12 cellular contexts compared by ENCODE assay signal in the genomic region with DNA sequence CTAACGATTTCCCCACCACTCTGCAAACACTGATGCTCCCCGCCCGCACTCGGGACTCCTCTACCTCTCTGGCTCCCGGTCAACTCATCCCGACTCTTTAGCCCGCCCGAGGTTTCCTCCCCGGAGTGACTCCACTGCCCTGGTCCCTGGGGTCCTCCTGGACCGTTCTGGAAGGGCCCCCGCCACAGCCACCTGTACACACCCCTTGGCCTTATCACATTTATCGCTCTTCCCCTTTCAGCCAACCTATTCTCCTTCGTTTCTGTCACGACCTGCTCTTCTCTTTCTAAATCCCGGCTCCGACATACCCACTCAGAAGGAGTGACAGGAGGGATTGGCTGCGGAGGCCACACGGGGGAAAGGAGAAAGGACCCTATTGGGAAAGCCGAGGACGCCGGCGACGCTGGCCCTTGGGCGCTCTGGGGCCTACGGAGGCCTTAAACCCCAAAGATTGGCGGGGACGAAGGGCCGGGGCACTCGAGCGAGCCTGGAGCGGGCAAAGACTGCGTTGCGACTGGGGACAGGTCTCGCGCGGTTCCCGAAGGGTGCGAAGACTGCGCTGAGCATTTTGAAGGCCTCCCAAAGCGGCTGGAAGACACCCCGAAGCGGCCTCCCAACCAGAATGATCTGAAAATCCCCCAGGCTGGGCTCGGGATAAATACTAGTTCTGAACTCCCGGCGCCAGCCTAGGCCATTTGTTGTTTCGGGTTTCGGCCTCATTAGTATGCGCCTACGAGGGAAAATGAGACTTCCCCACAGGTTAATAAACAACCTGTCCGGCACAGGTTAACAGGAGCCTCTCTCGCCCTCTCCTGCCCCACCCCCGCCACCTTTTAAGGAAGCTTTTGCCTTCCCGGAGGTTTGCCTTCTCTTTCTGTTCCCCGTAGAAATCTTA. TPM values are rescaled to one million over a fixed set of nuclear protein-coding genes. Genes with fewer than 3 reads are reported as not detected.
DNase-seq lines count a peak whose midpoint lies in the region; ATAC-seq, FAIRE-seq and TF ChIP-seq lines count a peak whose summit lies in the region.
"Had no signal": no experiment of that assay in that cellular context is flagged by ENCODE, and none has a peak within 500 bp of the region (broad histone marks: within the 10 kb centered on the region; RNA-seq: fewer than 3 reads in every experiment).

No MANE protein-coding gene starts in this region.

- no peak for ATAC-seq in HepG2

- no peak for TF ChIP-seq POLR2A in HepG2 (IDR thresholded peaks at IDR 0.05; ENCODE audit: insufficient read depth in 1 of 2, low read depth in 2 of 2, low read length in 2 of 2)

- no peak overlapping the region for H3K4me2 ChIP-seq in HepG2 (ENCODE audit: low read depth, low read length)
- H3K4me2 ChIP-seq in mammary epithelial cell (ENCODE audit: insufficient read depth, low read depth, low read length): no peak overlapping the region

- no peak for TF ChIP-seq CTCF in liver (IDR thresholded peaks at IDR 0.05; ENCODE audit: low read depth, low read length, missing input control)
- TF ChIP-seq CTCF in HepG2 (CRISPR knock-in tag; IDR thresholded peaks at IDR 0.05): no peak
- TF ChIP-seq CTCF in mammary epithelial cell (conservative IDR thresholded peaks at IDR 0.05 in 1 of 2, IDR thresholded peaks at IDR 0.05 in 1 of 2; ENCODE audit: extremely low read depth in 1 of 2, insufficient read depth in 1 of 2, low read depth in 1 of 2, low read length in 2 of 2): no peak

- WGBS in liver: 9% methylated on average over 54 of the region's 54 CpGs
- WGBS in HepG2 (ENCODE audit: low lambda C conversion rate): 57% methylated on average over 46 of the region's 54 CpGs
- 31% methylated on average over 38 of the region's 54 CpGs for WGBS in mammary epithelial cell (ENCODE audit: low coverage, missing lambda C conversion rate)

- H3K27ac ChIP-seq in liver (ENCODE audit: low read depth in 1 of 2, low read length in 2 of 2): no peak overlapping the region
- no peak overlapping the region for H3K27ac ChIP-seq in HepG2 (ENCODE audit: extremely low read length, insufficient read depth, low read length)
- no peak overlapping the region for H3K27ac ChIP-seq in mammary epithelial cell (ENCODE audit: insufficient read depth, low read depth, low read length)
- H3K27ac ChIP-seq: esophagus squamous epithelium had no signal

- FAIRE-seq in HepG2 (lab: Jason Lieb, UNC): no peak
- peak; percentile 99 for FAIRE-seq in islet of Langerhans (lab: Jason Lieb, UNC)
- no peak for FAIRE-seq in frontal cortex (lab: Jason Lieb, UNC)

- dilution Hi-C loops in mammary epithelial cell (cut with HindIII; ENCODE audit: low sequenced_read_pairs): loop anchor here (25.0 kb wide), 1 partner anchor 343 kb away; no protein-coding TSS in a partner anchor

- BruUV-seq in HepG2 (replicated peaks; lab: Mats Ljungman, UMichigan) (no TSS peak), mammary epithelial cell (replicated peaks; lab: Mats Ljungman, UMichigan) (no TSS peak)

- H3K79me2 ChIP-seq in HepG2 (ENCODE audit: insufficient read depth, low read length) (no peaks in the 10 kb centered on the region), mammary epithelial cell (ENCODE audit: insufficient read depth, low read length) (no peaks in the 10 kb centered on the region)

- H4K20me1 ChIP-seq in HepG2 (ENCODE audit: insufficient read depth, low read length) (peaks cover 2% of the 10 kb centered on the region; the same call in 1 of the 2 replicates), mammary epithelial cell (ENCODE audit: insufficient read depth, low read length) (no peaks in the 10 kb centered on the region)

- no peak overlapping the region for H2AFZ ChIP-seq in HepG2 (ENCODE audit: low read length)
- H2AFZ ChIP-seq in mammary epithelial cell (ENCODE audit: low read depth, low read length): no peak overlapping the region

- H3K9ac ChIP-seq in liver (ENCODE audit: low read depth in 1 of 2, low read length in 2 of 2) (no peak overlapping the region), HepG2 (ENCODE audit: insufficient read depth, low read depth, low read length) (no peak overlapping the region), NT2/D1 (ENCODE audit: insufficient read length, low read depth) (no peak overlapping the region), mammary epithelial cell (ENCODE audit: insufficient read depth, low read length) (no peak overlapping the region)

- POLR2A ChIA-PET in HepG2 (lab: Yijun Ruan, JAX): no interaction called here

- peaks cover 3 to 25% (median 16%) of the 10 kb centered on the region in 4 donors for H3K4me1 ChIP-seq in liver (ENCODE audit: control insufficient read depth in 4 of 4, insufficient read depth in 4 of 4, low read length in 3 of 4)
- no peaks in the 10 kb centered on the region for H3K4me1 ChIP-seq in HepG2 (ENCODE audit: insufficient read depth, low read length)
- peaks cover 4% of the 10 kb centered on the region for H3K4me1 ChIP-seq in NT2/D1 (ENCODE audit: insufficient read depth, insufficient read length)
- H3K4me1 ChIP-seq in mammary epithelial cell (ENCODE audit: insufficient read depth, low read length): peaks cover 3% of the 10 kb centered on the region

- peak overlapping the region in 2 of 3 donors; percentile 13 to 40 for H3K4me3 ChIP-seq in liver (ENCODE audit: low read depth in 1 of 3, low read length in 3 of 3)
- no peak overlapping the region for H3K4me3 ChIP-seq in HepG2 (replicated peaks in 1 of 3; ENCODE audit: insufficient read depth in 1 of 3, low read depth in 2 of 3, low read length in 3 of 3)
- H3K4me3 ChIP-seq in NT2/D1 (ENCODE audit: insufficient read length, low read depth): peak overlapping the region; percentile 2
- no peak overlapping the region for H3K4me3 ChIP-seq in mammary epithelial cell (replicated peaks in 1 of 3; ENCODE audit: insufficient read depth in 1 of 3, low read depth in 2 of 3, low read length in 3 of 3)
- H3K4me3 ChIP-seq: esophagus squamous epithelium had no signal

- in situ Hi-C loops in HepG2 (cut with HindIII; ENCODE audit: extremely low pct_ligation_motif_present, low pct_unique_long_range_greater_than_20kb) (no loop called here), mammary epithelial cell (cut with MboI; ENCODE audit: low sequenced_read_pairs in 2 of 2) (no loop called here)

- H3K36me3 ChIP-seq in liver (ENCODE audit: control insufficient read depth in 4 of 4, insufficient read depth in 3 of 4, low read depth in 1 of 4, low read length in 3 of 4): no peaks in the 10 kb centered on the region
- no peaks in the 10 kb centered on the region for H3K36me3 ChIP-seq in HepG2 (replicated peaks in 1 of 2; ENCODE audit: control insufficient read depth in 1 of 2, insufficient read depth in 2 of 2, low read length in 2 of 2)
- no peaks in the 10 kb centered on the region for H3K36me3 ChIP-seq in NT2/D1 (ENCODE audit: insufficient read depth, insufficient read length, low read length)
- no peaks in the 10 kb centered on the region for H3K36me3 ChIP-seq in mammary epithelial cell (ENCODE audit: insufficient read depth, low read length)
- H3K36me3 ChIP-seq: esophagus squamous epithelium had no signal

- CTCF ChIA-PET in HepG2 (lab: Yijun Ruan, JAX; ENCODE audit: low intra/inter-chr PET ratio, low total read pairs) (no interaction called here), mammary epithelial cell (lab: Charles Lee; ENCODE audit: low non-redundant PET) (no interaction called here)

- no peak for TF ChIP-seq RAD21 in liver (IDR thresholded peaks at IDR 0.05)
- no peak for TF ChIP-seq RAD21 in HepG2 (CRISPR knock-in tag; IDR thresholded peaks at IDR 0.05)

- TF ChIP-seq EP300 in HepG2 (IDR thresholded peaks at IDR 0.05; ENCODE audit: low read depth in 2 of 2, low read length in 2 of 2): no peak
- no peak for TF ChIP-seq EP300 in HepG2 (CRISPR knock-in tag; IDR thresholded peaks at IDR 0.05; ENCODE audit: borderline replicate concordance)

- no peak for DNase-seq in HepG2 (ENCODE audit: low spot score)
- DNase-seq in NT2/D1 (ENCODE audit: low read depth, low spot score): no peak
- no peak for DNase-seq in SW 1271 (lab: John Stamatoyannopoulos, UW)
- DNase-seq in H4 (ENCODE audit: low spot score): no peak
- no peak for DNase-seq in mammary epithelial cell
- DNase-seq in frontal cortex (ENCODE audit: low spot score in 2 of 2): no peak
- DNase-seq: C1 segment of cervical spinal cord, esophagus squamous epithelium, NCI-H69 had no signal

- H3K27me3 ChIP-seq in liver (ENCODE audit: control insufficient read depth in 4 of 4, insufficient read depth in 4 of 4, low read length in 3 of 4) (peaks cover 6 to 48% (median 19%) of the 10 kb centered on the region in 4 donors), HepG2 (ENCODE audit: control insufficient read depth in 1 of 2, insufficient read depth in 2 of 2, low read length in 2 of 2) (peaks cover 15 to 48% of the 10 kb centered on the region in 2 experiments), NT2/D1 (ENCODE audit: insufficient read depth, insufficient read length) (peaks cover 90% of the 10 kb centered on the region), mammary epithelial cell (ENCODE audit: insufficient read depth, low read length) (peaks cover 74% of the 10 kb centered on the region)

- H3K9me3 ChIP-seq in liver (ENCODE audit: control insufficient read depth in 4 of 4, low read length in 3 of 4) (peaks cover 0 to 24% (median 2%) of the 10 kb centered on the region in 4 donors), HepG2 (ENCODE audit: low read length) (no peaks in the 10 kb centered on the region), NT2/D1 (ENCODE audit: insufficient read depth, low read length) (no peaks in the 10 kb centered on the region), mammary epithelial cell (replicated peaks; ENCODE audit: insufficient read depth, low read length) (peaks cover 17% of the 10 kb centered on the region)

- intact Hi-C loops in HepG2 (cut with micrococcal nuclease; ENCODE audit: unreplicated experiment): no loop called here
- intact Hi-C loops in mammary epithelial cell (cut with micrococcal nuclease): no loop called here

RNA-seq across cellular contexts. Expression of a gene that starts 9.2 kb away (rescaled TPM):
- total RNA-seq in liver: under 1 TPM in 1 of 2 donors, not detected in 1; under 0.01 TPM
- not detected for polyA plus RNA-seq in liver
- total RNA-seq in HepG2 (2016; rRNA removed; fragmentation: Illumina TruSeq; extraction: Trizol): not detected in 2 replicates
- total RNA-seq in HepG2 (2016; cell fraction: cytosol; rRNA removed; fragmentation: Illumina TruSeq; extraction: Trizol; ENCODE audit: low read depth): not detected in 2 replicates
- total RNA-seq in HepG2 (2016; cell fraction: insoluble cytoplasmic fraction; rRNA removed; fragmentation: Illumina TruSeq; extraction: Trizol): not detected in 2 replicates
- total RNA-seq in HepG2 (2016; cell fraction: membrane; rRNA removed; fragmentation: Illumina TruSeq; extraction: Trizol): not detected in 2 replicates
- not detected in 2 replicates for total RNA-seq in HepG2 (2016; cell fraction: nucleus; rRNA removed; fragmentation: Illumina TruSeq; extraction: Trizol)
- polyA plus RNA-seq in HepG2 (2011; rRNA removed): not detected in 2 replicates
- not detected in 2 replicates for polyA plus RNA-seq in HepG2 (2011; cell fraction: cytosol; rRNA removed)
- polyA plus RNA-seq in HepG2 (2011; cell fraction: nucleus; rRNA removed): not detected in 2 replicates
- polyA plus RNA-seq in HepG2 (2012): not detected in 2 replicates
- not detected in 2 replicates for polyA plus RNA-seq in HepG2 (2016; cell fraction: cytosol; fragmentation: Illumina TruSeq; extraction: Trizol; ENCODE audit: low read depth)
- polyA plus RNA-seq in HepG2 (2016; cell fraction: insoluble cytoplasmic fraction; fragmentation: Illumina TruSeq; extraction: Trizol; ENCODE audit: low read depth): not detected in 2 replicates
- polyA plus RNA-seq in HepG2 (2016; cell fraction: membrane; fragmentation: Illumina TruSeq; extraction: Trizol; ENCODE audit: low read depth): not detected in 2 replicates
- polyA plus RNA-seq in HepG2 (2016; cell fraction: nucleus; fragmentation: Illumina TruSeq; extraction: Trizol; ENCODE audit: insufficient read depth, low read depth): not detected in 2 replicates
- polyA minus RNA-seq in HepG2 (2011; rRNA and poly(A)+ RNA removed; ENCODE audit: low replicate concordance): not detected in 2 replicates
- polyA minus RNA-seq in HepG2 (2011; cell fraction: cytosol; rRNA and poly(A)+ RNA removed): not detected in 2 replicates
- polyA minus RNA-seq in HepG2 (2011; cell fraction: nucleus; rRNA and poly(A)+ RNA removed): not detected in 2 replicates
- 0.02 TPM in 1 of 2 replicates, not detected in the other for total RNA-seq in H4 (2014; rRNA removed; shearing (Covaris generic))
- total RNA-seq in mammary epithelial cell: under 1 TPM in 1 of 2 donors, not detected in 1; under 0.01 TPM
- not detected for polyA plus RNA-seq in mammary epithelial cell
- polyA minus RNA-seq in mammary epithelial cell: not detected
- total RNA-seq in frontal cortex: not detected
- polyA plus RNA-seq: urinary bladder had no signal

Comparison
In these comparisons a context has a peak if more than half of its experiments do, and no peak if none do; other contexts are left out.
1. H3K4me3 ChIP-seq: peak in liver (2 of 3) and NT2/D1 (single experiment); none in HepG2 (0 of 3) and mammary epithelial cell (0 of 3).